ENCODE assay signal across 31 cellular contexts in genomic region chr9:73893230-73893629, GRCh38.
"Had no signal": no experiment of that assay in that cellular context is flagged by ENCODE, and none has a peak within 500 bp of the region (broad histone marks: within the 10 kb centered on the region; RNA-seq: fewer than 3 reads in every experiment).

No MANE protein-coding gene starts in this region.

- H3K4me1 ChIP-seq: ascending aorta had no signal

- DNase-seq: activated CD4-positive, alpha-beta memory T cell treated with anti-CD3 and anti-CD28 coated beads, Interleukin-2, amount 10 ng/mL, durations not matched to agents 7 days and 5 days; activated CD4-positive, alpha-beta T cell treated with anti-CD3 and anti-CD28 coated beads for 1 hour; activated CD4-positive, alpha-beta T cell treated with anti-CD3 and anti-CD28 coated beads for 36 hours; activated CD4-positive, alpha-beta T cell treated with anti-CD3 and anti-CD28 coated beads for 48 hours; activated CD4-positive, alpha-beta T cell treated with anti-CD3 and anti-CD28 coated beads, Interleukin-2, amount 10 ng/mL, durations not matched to agents 7 days and 5 days; activated CD4-positive, alpha-beta T cell treated with anti-CD3 and anti-CD28 coated beads, Interleukin-2, amount 50 U/mL, for 48 hours; activated CD4-positive, CD25-positive, alpha-beta regulatory T cell; activated CD8-positive, alpha-beta memory T cell treated with anti-CD3 and anti-CD28 coated beads for 24 hours; activated CD8-positive, alpha-beta memory T cell treated with anti-CD3 and anti-CD28 coated beads, Interleukin-2, amount 10 ng/mL, durations not matched to agents 7 days and 5 days; activated CD8-positive, alpha-beta memory T cell treated with anti-CD3 and anti-CD28 coated beads, Interleukin-2, amount 50 U/mL, for 48 hours; activated CD8-positive, alpha-beta T cell treated with anti-CD3 and anti-CD28 coated beads, Interleukin-2, amount 10 ng/mL, durations not matched to agents 7 days and 5 days; activated effector memory CD4-positive, alpha-beta T cell treated with Interleukin-2 at 50 U/mL for 16 hours; activated gamma-delta T cell; activated naive CD4-positive, alpha-beta T cell treated with anti-CD3 and anti-CD28 coated beads, Interleukin-2, amount 10 ng/mL, durations not matched to agents 7 days and 5 days; activated naive CD4-positive, alpha-beta T cell treated with Interleukin-2 at 50 U/mL for 16 hours; activated naive CD8-positive, alpha-beta T cell treated with anti-CD3 and anti-CD28 coated beads, Interleukin-2, amount 10 ng/mL, durations not matched to agents 7 days and 5 days; activated naive CD8-positive, alpha-beta T cell treated with anti-CD3 and anti-CD28 coated beads, Interleukin-2, amount 50 U/mL, for 24 hours; activated T-cell treated with anti-CD3 and anti-CD28 coated beads, Interleukin-2, amount 50 U/mL, for 24 hours; activated T-cell treated with anti-CD3 and anti-CD28 coated beads, Interleukin-2, amount 50 U/mL, for 48 hours; amygdala; anterior cingulate cortex; caudate nucleus; cerebellar nuclear complex; T-helper 1 cell; T-helper 2 cell; T-helper 9 cell; WERI-Rb-1 had no signal

- H3K27me3 ChIP-seq: ascending aorta, cardiac muscle cell had no signal

- H3K36me3 ChIP-seq: ascending aorta, cardiac muscle cell, WERI-Rb-1 had no signal

- H3K9me3 ChIP-seq: ascending aorta had no signal

- H3K27ac ChIP-seq: ascending aorta, cardiac muscle cell, WERI-Rb-1 had no signal

- ATAC-seq: activated CD4-positive, alpha-beta T cell treated with anti-CD3 and anti-CD28 coated beads for 36 hours; activated CD4-positive, CD25-positive, alpha-beta regulatory T cell treated with anti-CD3 and anti-CD28 coated beads, Interleukin-2, amount 50 U/mL, for 24 hours; activated CD8-positive, alpha-beta memory T cell treated with anti-CD3 and anti-CD28 coated beads, Interleukin-2, amount 10 ng/mL, durations not matched to agents 7 days and 5 days; activated CD8-positive, alpha-beta T cell treated with anti-CD3 and anti-CD28 coated beads, Interleukin-2, amount 10 ng/mL, durations not matched to agents 7 days and 5 days; activated naive CD8-positive, alpha-beta T cell treated with anti-CD3 and anti-CD28 coated beads, Interleukin-2, amount 50 U/mL, for 24 hours; WTC11 had no signal

- H3K4me3 ChIP-seq: ascending aorta, cardiac muscle cell had no signal
